Comparison of ENCODE assay signal across 8 cellular contexts in the genomic region with DNA sequence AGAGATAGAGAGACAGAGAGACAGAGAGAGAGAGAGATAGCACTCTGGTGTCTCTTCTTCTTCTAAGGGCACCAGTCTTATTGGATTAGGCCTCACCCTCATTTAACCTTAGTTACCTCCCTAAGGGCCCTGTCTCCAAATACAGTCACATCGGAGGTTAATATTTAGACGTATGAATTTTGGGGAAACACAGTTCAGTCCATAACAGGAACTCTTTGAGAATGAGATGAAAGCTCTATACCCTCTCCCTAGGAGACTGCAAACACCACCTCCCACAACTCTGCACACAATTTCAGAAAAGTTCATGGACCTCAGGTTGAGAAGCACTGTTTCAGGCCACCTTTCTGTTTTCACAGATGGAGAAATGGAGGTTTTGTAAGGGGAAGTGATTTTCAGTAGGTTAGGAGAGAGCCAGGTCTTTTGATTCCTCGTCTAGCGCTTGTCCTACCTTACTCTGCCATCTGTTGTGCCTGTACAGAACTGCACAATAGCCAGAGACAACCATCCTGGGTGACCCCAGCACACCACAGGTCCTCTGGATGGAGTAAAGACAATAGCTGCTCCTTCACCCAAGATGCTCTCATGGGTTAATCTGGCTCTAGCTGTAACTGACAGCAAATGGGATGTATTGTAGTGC. TPM values are rescaled to one million over a fixed set of nuclear protein-coding genes. Genes with fewer than 3 reads are reported as not detected.
DNase-seq lines count a peak whose midpoint lies in the region; ATAC-seq and TF ChIP-seq lines count a peak whose summit lies in the region.

No MANE protein-coding gene starts in this region.

- H4K8ac ChIP-seq in mesendoderm (ENCODE audit: low read depth, low read length), result no peak overlapping the region

- H3K4me1 Mint-ChIP-seq in memory B cell, result peaks cover 4% of the 10 kb centered on the region

- H3K4ac ChIP-seq in mesendoderm (ENCODE audit: low read depth, low read length), result no peak overlapping the region

- no peak overlapping the region for H3K4me2 ChIP-seq in mesendoderm (ENCODE audit: low read length)

- H4K5ac ChIP-seq in mesendoderm (ENCODE audit: low read length), result no peak overlapping the region

- no peaks in the 10 kb centered on the region for H3K27me3 Mint-ChIP-seq in memory B cell

- no peak overlapping the region for H3K9ac ChIP-seq in mesendoderm (ENCODE audit: low read length)

- ATAC-seq in HG02981 (IDR thresholded peaks at IDR 0.05; ENCODE audit: unreplicated experiment) (peak; percentile 79), memory B cell (ENCODE audit: low read depth) (peak; percentile 90), GM18873 (IDR thresholded peaks at IDR 0.05; ENCODE audit: low FRiP score, unreplicated experiment) (no peak)

- TF ChIP-seq CTCF in VCaP (conservative IDR thresholded peaks at IDR 0.05), result peak; percentile 23; the same call in 1 of the 2 replicates

- H3K79me1 ChIP-seq in mesendoderm (ENCODE audit: low read length), result no peaks in the 10 kb centered on the region

- H3K18ac ChIP-seq in mesendoderm (ENCODE audit: low read length), result no peak overlapping the region

- H3K4me1 ChIP-seq in mesendoderm (ENCODE audit: control insufficient read depth, low read depth, low read length), result no peaks in the 10 kb centered on the region

- H2AK5ac ChIP-seq in mesendoderm (ENCODE audit: low read length), result no peak overlapping the region

- H3K4me3 Mint-ChIP-seq in memory B cell, result no peak overlapping the region

- no peaks in the 10 kb centered on the region for H3K9me3 Mint-ChIP-seq in memory B cell

- no peak overlapping the region for H3K56ac ChIP-seq in mesendoderm (ENCODE audit: low read length)

- no peak overlapping the region for H3K27ac Mint-ChIP-seq in memory B cell

- no peaks in the 10 kb centered on the region for H3K79me2 ChIP-seq in mesendoderm (ENCODE audit: control insufficient read depth, insufficient read depth, low read length)

- H3K4me3 ChIP-seq in mesendoderm (ENCODE audit: low read length), result no peak overlapping the region

- H2BK15ac ChIP-seq in mesendoderm (replicated peaks; ENCODE audit: low read depth), result no peak overlapping the region

- no peaks in the 10 kb centered on the region for H3K27me3 ChIP-seq in mesendoderm (ENCODE audit: insufficient read depth, low read length, poor library complexity)

- H3K36me3 Mint-ChIP-seq in memory B cell, result no peaks in the 10 kb centered on the region

- H3K27ac ChIP-seq in VCaP (no peak overlapping the region), mesendoderm (ENCODE audit: low read depth, low read length) (no peak overlapping the region)

- no peak overlapping the region for H2BK120ac ChIP-seq in mesendoderm (ENCODE audit: low read depth, low read length)

- H3K23ac ChIP-seq in mesendoderm (ENCODE audit: low read length), result no peak overlapping the region

- H2BK5ac ChIP-seq in mesendoderm (ENCODE audit: low read length), result no peak overlapping the region

- peak; percentile 28 for DNase-seq in stimulated activated CD4-positive, alpha-beta T cell treated with anti-CD3 and anti-CD28 coated beads, Interleukin-15, amount 100 ng/mL, for 24 hours
- DNase-seq in stimulated activated CD4-positive, alpha-beta T cell treated with anti-CD3 and anti-CD28 coated beads, Interleukin-2, amount 100 ng/mL, for 48 hours, result no peak
- DNase-seq in memory B cell (ENCODE audit: low spot score in 2 of 2) (peak in 1 of 2 donors; percentile 33), mesendoderm (no peak), OCI-M2 (lab: John Stamatoyannopoulos, UW; ENCODE audit: unreplicated experiment) (no peak)

- WGBS in mesendoderm (ENCODE audit: extremely low coverage, insufficient coverage, low lambda C conversion rate), result no CpG with 5 or more reads among the region's 4 CpGs

- H3K36me3 ChIP-seq in mesendoderm (ENCODE audit: control insufficient read depth, insufficient read depth, low read length), result no peaks in the 10 kb centered on the region

RNA-seq across cellular contexts. Expression of a gene that starts 32.1 kb away (rescaled TPM):
- polyA plus RNA-seq in mesendoderm (2013, experiment 1 of 2), result 0.03 TPM
- polyA plus RNA-seq in mesendoderm (2013, experiment 2 of 2), result not detected
